In the genomic region with DNA sequence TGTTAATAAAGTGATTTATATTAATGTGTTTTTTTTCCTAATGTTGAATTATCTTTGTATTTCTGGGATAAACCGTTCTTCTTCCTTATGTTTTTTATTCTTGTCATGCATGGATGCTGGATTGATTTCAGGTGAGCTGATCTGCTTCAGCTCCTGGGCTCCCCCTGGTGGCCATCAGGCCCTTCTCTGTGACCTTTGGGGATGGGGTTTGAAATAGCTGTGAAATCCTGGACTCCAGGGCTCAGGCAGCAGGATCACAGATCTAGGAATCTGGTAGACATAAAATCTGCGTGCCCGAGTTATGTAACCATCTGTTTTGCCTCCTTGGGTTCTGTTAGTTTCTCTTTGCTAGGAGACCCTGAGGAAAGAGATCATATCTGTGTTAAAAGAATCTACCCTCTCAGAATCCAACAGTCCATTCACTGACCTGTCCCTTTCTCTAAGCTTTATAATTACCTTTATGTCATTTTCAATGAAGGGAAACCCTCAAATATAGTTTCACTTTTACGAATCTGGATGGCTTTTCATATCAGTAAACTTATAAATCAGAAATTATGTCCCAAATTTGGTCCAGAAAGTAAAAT, we compare ENCODE assay signal across 1 cellular context.
TF ChIP-seq lines count a peak whose summit lies in the region.

No MANE protein-coding gene starts in this region.

TF ChIP-seq in GM23338, 12 proteins besides CTCF, POLR2A, EP300 and RAD21 (continued from another document):
- no peak for TF ChIP-seq CREB1 (CRISPR knock-in tag; IDR thresholded peaks at IDR 0.05; ENCODE audit: low read depth)
